ENCODE assay signal across 7 cellular contexts in genomic region chr6:3244832-3245161, GRCh38. TPM values are rescaled to one million over a fixed set of nuclear protein-coding genes. Genes with fewer than 3 reads are reported as not detected.
DNase-seq lines count a peak whose midpoint lies in the region; ATAC-seq, FAIRE-seq and TF ChIP-seq lines count a peak whose summit lies in the region.
"Not testable (repeated sequence)": the region's sequence is repeated elsewhere in the genome, so short reads cannot be mapped to it uniquely, and the experiment has no call there.
"Had no signal": no experiment of that assay in that cellular context is flagged by ENCODE, and none has a peak within 500 bp of the region (broad histone marks: within the 10 kb centered on the region; RNA-seq: fewer than 3 reads in every experiment).

No MANE protein-coding gene starts in this region.

- H3K4me2 ChIP-seq in K562 (ENCODE audit: insufficient read depth, low read length); HepG2 (ENCODE audit: low read depth, low read length): not testable (repeated sequence)

- TF ChIP-seq EP300 in K562 (IDR thresholded peaks at IDR 0.05; ENCODE audit: low read length); HepG2 (IDR thresholded peaks at IDR 0.05; ENCODE audit: low read depth in 2 of 2, low read length in 2 of 2); HepG2 (CRISPR knock-in tag; IDR thresholded peaks at IDR 0.05; ENCODE audit: borderline replicate concordance): not testable (repeated sequence)

- H3K79me2 ChIP-seq in K562 (ENCODE audit: control insufficient read depth, insufficient read depth, low read length); HepG2 (ENCODE audit: insufficient read depth, low read length): not testable (repeated sequence)

- ATAC-seq in K562, HepG2, sciatic nerve: not testable (repeated sequence)

- BruUV-seq in K562 (replicated peaks; lab: Mats Ljungman, UMichigan); HepG2 (replicated peaks; lab: Mats Ljungman, UMichigan): not testable (repeated sequence)

- H3K9me3 ChIP-seq in K562 (replicated peaks; ENCODE audit: control insufficient read depth, insufficient read depth, low read depth, low read length); HepG2 (ENCODE audit: low read length): not testable (repeated sequence)

- not testable (repeated sequence) for DNase-seq in K562 (ENCODE audit: extremely low read depth in 1 of 4, low spot score in 3 of 4); HepG2 (ENCODE audit: low spot score)
- DNase-seq in sciatic nerve (ENCODE audit: low spot score) = peak; percentile 13

- in situ Hi-C loops in K562 (cut with MboI) (loop anchor here (5.0 kb wide), 2 partner anchors 92 to 117 kb away; no protein-coding TSS in a partner anchor), HepG2 (cut with HindIII; ENCODE audit: extremely low pct_ligation_motif_present, low pct_unique_long_range_greater_than_20kb) (loop anchor here (5.0 kb wide), 1 partner anchor 107 kb away; no protein-coding TSS in a partner anchor)

- H3K36me3 ChIP-seq in K562 (ENCODE audit: control insufficient read depth, insufficient read depth, low read length); HepG2 (replicated peaks in 1 of 2; ENCODE audit: control insufficient read depth in 1 of 2, insufficient read depth in 2 of 2, low read length in 2 of 2): not testable (repeated sequence)

- intact Hi-C loops in K562 (cut with micrococcal nuclease); sciatic nerve (cut with DNase I): not testable (repeated sequence)
- intact Hi-C loops in HepG2 (cut with micrococcal nuclease; ENCODE audit: unreplicated experiment) = loop anchor here (5.0 kb wide), 2 partner anchors 37 to 247 kb away; partner anchors contain the start of gene NQO2

- H2AFZ ChIP-seq in K562 (ENCODE audit: low read depth, low read length); HepG2 (ENCODE audit: low read length): not testable (repeated sequence)

- H3K4me3 ChIP-seq in K562; HepG2 (replicated peaks in 1 of 3; ENCODE audit: insufficient read depth in 1 of 3, low read depth in 2 of 3, low read length in 3 of 3): not testable (repeated sequence)

- not testable (repeated sequence) for TF ChIP-seq RAD21 in K562 (CRISPR knock-in tag; conservative IDR thresholded peaks at IDR 0.05 in 1 of 2, IDR thresholded peaks at IDR 0.05 in 1 of 2); HepG2 (CRISPR knock-in tag; IDR thresholded peaks at IDR 0.05)

- H4K20me1 ChIP-seq in K562 (replicated peaks; ENCODE audit: control insufficient read depth, insufficient read depth, low read length); HepG2 (ENCODE audit: insufficient read depth, low read length): not testable (repeated sequence)

- not testable (repeated sequence) for TF ChIP-seq CTCF in C4-2B (conservative IDR thresholded peaks at IDR 0.05); VCaP (conservative IDR thresholded peaks at IDR 0.05); K562 (IDR thresholded peaks at IDR 0.05 in 2 of 3, conservative IDR thresholded peaks at IDR 0.05 in 1 of 3; ENCODE audit: insufficient read depth in 2 of 3, low read depth in 1 of 3, low read length in 3 of 3); HepG2 (CRISPR knock-in tag; IDR thresholded peaks at IDR 0.05)

- FAIRE-seq in K562 (lab: Jason Lieb, UNC); HepG2 (lab: Jason Lieb, UNC): not testable (repeated sequence)

- H3K4me1 ChIP-seq in K562 (replicated peaks in 1 of 2; ENCODE audit: control insufficient read depth in 2 of 2, insufficient read depth in 2 of 2, low read length in 2 of 2) (peaks cover 10 to 13% of the 10 kb centered on the region in 2 experiments; a peak in 4 of 5 replicates), HepG2 (ENCODE audit: insufficient read depth, low read length) (peaks cover 42% of the 10 kb centered on the region)

- WGBS in K562 (ENCODE audit: insufficient coverage, low coverage, missing lambda C conversion rate) = 23% methylated on average over 7 of the region's 7 CpGs
- WGBS in HepG2 (ENCODE audit: low lambda C conversion rate) = 56% methylated on average over 7 of the region's 7 CpGs

- H3K27me3 ChIP-seq in K562 (ENCODE audit: control insufficient read depth in 2 of 2, insufficient read depth in 2 of 2, low read length in 2 of 2) = peaks cover 0 to 18% of the 10 kb centered on the region in 2 experiments; a peak in 2 of 5 replicates
- peaks cover 9 to 45% of the 10 kb centered on the region in 2 experiments; a peak in 3 of 5 replicates for H3K27me3 ChIP-seq in HepG2 (ENCODE audit: control insufficient read depth in 1 of 2, insufficient read depth in 2 of 2, low read length in 2 of 2)

- not testable (repeated sequence) for TF ChIP-seq POLR2A in K562 (conservative IDR thresholded peaks at IDR 0.05); HepG2 (IDR thresholded peaks at IDR 0.05; ENCODE audit: insufficient read depth in 1 of 2, low read depth in 2 of 2, low read length in 2 of 2)

- not testable (repeated sequence) for H3K9ac ChIP-seq in K562 (ENCODE audit: insufficient read depth in 1 of 2, low read depth in 2 of 2, low read length in 2 of 2); HepG2 (ENCODE audit: insufficient read depth, low read depth, low read length)

- H3K27ac ChIP-seq in C4-2B = peak overlapping the region; percentile 11; the same call in 1 of the 2 replicates
- 0 out of 2 replicates have a peak overlapping the region, but pooled peaks have one; percentile 10 for H3K27ac ChIP-seq in VCaP
- H3K27ac ChIP-seq in K562 (ENCODE audit: extremely low read depth, low read depth, low read length); HepG2 (ENCODE audit: extremely low read length, insufficient read depth, low read length): not testable (repeated sequence)

- H3K9me1 ChIP-seq in K562 (ENCODE audit: control insufficient read depth, insufficient read depth, low read length) = not testable (repeated sequence)

- CTCF ChIA-PET in K562 (lab: Yijun Ruan, JAX; ENCODE audit: low intra/inter-chr PET ratio); HepG2 (lab: Yijun Ruan, JAX; ENCODE audit: low intra/inter-chr PET ratio, low total read pairs): not testable (repeated sequence)

- POLR2A ChIA-PET in K562 (lab: Yijun Ruan, JAX) (interaction anchor here (0.6 kb wide), 1 partner anchor 100 kb away, joined by 4 read pairs; no protein-coding TSS in a partner anchor), HepG2 (lab: Yijun Ruan, JAX) (interaction anchor here (1.0 to 1.2 kb wide), 2 partner anchors 13 to 82 kb away, joined by 4 read pairs; no protein-coding TSS in a partner anchor)

RNA-seq across cellular contexts. Expression of gene PSMG4, which starts 13.9 kb away (rescaled TPM):
- 101 and 118 TPM in 2 replicates for total RNA-seq in K562 (2011; cell fraction: chromatin; rRNA removed; ENCODE audit: low replicate concordance)
- 85.9 and 99.7 TPM in 2 replicates for total RNA-seq in K562 (2011; cell fraction: nucleolus; rRNA removed)
- total RNA-seq in K562 (2011; cell fraction: nucleoplasm; rRNA removed) = 97.7 and 105 TPM in 2 replicates
- 123 and 126 TPM in 2 replicates for total RNA-seq in K562 (2014; rRNA removed)
- total RNA-seq in K562 (2014; rRNA removed; fragmentation: Illumina TruSeq; extraction: Trizol) = 41.4 and 42.7 TPM in 2 replicates
- total RNA-seq in K562 (2015; rRNA removed; fragmentation: Illumina TruSeq; extraction: Trizol) = 52.0 and 56.4 TPM in 2 replicates
- total RNA-seq in K562 (2021) = 74.4 and 81.6 TPM in 2 replicates
- 62.2 and 64.5 TPM in 2 replicates for polyA plus RNA-seq in K562 (2011; rRNA removed)
- polyA plus RNA-seq in K562 (2011; cell fraction: cytosol; rRNA removed) = 83.4 and 238 TPM in 2 replicates
- 74.0 and 91.4 TPM in 2 replicates for polyA plus RNA-seq in K562 (2011; cell fraction: nucleus; rRNA removed)
- polyA plus RNA-seq in K562 (2012) = 79.5 and 80.8 TPM in 2 replicates
- 29.0 and 49.1 TPM in 2 replicates for polyA plus RNA-seq in K562 (2014; fragmentation: Illumina TruSeq; extraction: Trizol)
- 10 to 100 TPM; 12.9 to 19.4 TPM for polyA plus RNA-seq in K562 (2014; fragmentation: Nextera tagmentation; extraction: Ambion mirVana)
- polyA plus RNA-seq in K562 (2014; rRNA removed) = 165 and 185 TPM in 2 replicates
- polyA minus RNA-seq in K562 (2011; rRNA and poly(A)+ RNA removed) = 30.7 and 32.6 TPM in 2 replicates
- 14.1 and 15.7 TPM in 2 replicates for polyA minus RNA-seq in K562 (2011; cell fraction: cytosol; rRNA and poly(A)+ RNA removed)
- 39.4 and 48.7 TPM in 2 replicates for polyA minus RNA-seq in K562 (2011; cell fraction: nucleus; rRNA and poly(A)+ RNA removed)
- total RNA-seq in HepG2 (2016; rRNA removed; fragmentation: Illumina TruSeq; extraction: Trizol) = 24.5 and 32.8 TPM in 2 replicates
- 43.3 and 56.1 TPM in 2 replicates for total RNA-seq in HepG2 (2016; cell fraction: cytosol; rRNA removed; fragmentation: Illumina TruSeq; extraction: Trizol; ENCODE audit: low read depth)
- 26.0 and 30.5 TPM in 2 replicates for total RNA-seq in HepG2 (2016; cell fraction: insoluble cytoplasmic fraction; rRNA removed; fragmentation: Illumina TruSeq; extraction: Trizol)
- total RNA-seq in HepG2 (2016; cell fraction: membrane; rRNA removed; fragmentation: Illumina TruSeq; extraction: Trizol) = 33.3 and 46.1 TPM in 2 replicates
- 22.5 and 24.0 TPM in 2 replicates for total RNA-seq in HepG2 (2016; cell fraction: nucleus; rRNA removed; fragmentation: Illumina TruSeq; extraction: Trizol)
- 28.5 and 32.8 TPM in 2 replicates for polyA plus RNA-seq in HepG2 (2011; rRNA removed)
- polyA plus RNA-seq in HepG2 (2011; cell fraction: cytosol; rRNA removed) = 24.5 and 48.7 TPM in 2 replicates
- polyA plus RNA-seq in HepG2 (2011; cell fraction: nucleus; rRNA removed) = 39.7 and 47.3 TPM in 2 replicates
- 24.7 TPM in 2 replicates for polyA plus RNA-seq in HepG2 (2012)
- polyA plus RNA-seq in HepG2 (2016; cell fraction: cytosol; fragmentation: Illumina TruSeq; extraction: Trizol; ENCODE audit: low read depth) = 40.0 and 56.6 TPM in 2 replicates
- polyA plus RNA-seq in HepG2 (2016; cell fraction: insoluble cytoplasmic fraction; fragmentation: Illumina TruSeq; extraction: Trizol; ENCODE audit: low read depth) = 25.9 and 30.2 TPM in 2 replicates
- polyA plus RNA-seq in HepG2 (2016; cell fraction: membrane; fragmentation: Illumina TruSeq; extraction: Trizol; ENCODE audit: low read depth) = 27.5 and 37.6 TPM in 2 replicates
- polyA plus RNA-seq in HepG2 (2016; cell fraction: nucleus; fragmentation: Illumina TruSeq; extraction: Trizol; ENCODE audit: insufficient read depth, low read depth) = 36.5 and 39.2 TPM in 2 replicates
- polyA minus RNA-seq in HepG2 (2011; rRNA and poly(A)+ RNA removed; ENCODE audit: low replicate concordance) = 28.6 and 43.2 TPM in 2 replicates
- polyA minus RNA-seq in HepG2 (2011; cell fraction: cytosol; rRNA and poly(A)+ RNA removed) = 12.1 and 14.2 TPM in 2 replicates
- 23.0 and 28.2 TPM in 2 replicates for polyA minus RNA-seq in HepG2 (2011; cell fraction: nucleus; rRNA and poly(A)+ RNA removed)
- 21.2 TPM for total RNA-seq in sciatic nerve

RNA-seq across cellular contexts. Expression of gene TUBB2B, which starts 17.3 kb away (rescaled TPM):
- 1.7 and 4.6 TPM in 2 replicates for total RNA-seq in K562 (2011; cell fraction: chromatin; rRNA removed; ENCODE audit: low replicate concordance)
- total RNA-seq in K562 (2011; cell fraction: nucleolus; rRNA removed) = 5.0 and 6.5 TPM in 2 replicates
- 3.4 and 3.9 TPM in 2 replicates for total RNA-seq in K562 (2011; cell fraction: nucleoplasm; rRNA removed)
- total RNA-seq in K562 (2014; rRNA removed) = 6.4 and 7.3 TPM in 2 replicates
- total RNA-seq in K562 (2014; rRNA removed; fragmentation: Illumina TruSeq; extraction: Trizol) = 1.6 and 2.3 TPM in 2 replicates
- 3.3 and 3.8 TPM in 2 replicates for total RNA-seq in K562 (2015; rRNA removed; fragmentation: Illumina TruSeq; extraction: Trizol)
- total RNA-seq in K562 (2021) = 5.1 and 5.8 TPM in 2 replicates
- 9.7 and 14.5 TPM in 2 replicates for polyA plus RNA-seq in K562 (2011; rRNA removed)
- 18.8 and 24.4 TPM in 2 replicates for polyA plus RNA-seq in K562 (2011; cell fraction: cytosol; rRNA removed)
- 5.8 and 7.2 TPM in 2 replicates for polyA plus RNA-seq in K562 (2011; cell fraction: nucleus; rRNA removed)
- 9.9 and 11.3 TPM in 2 replicates for polyA plus RNA-seq in K562 (2012)
- polyA plus RNA-seq in K562 (2014; fragmentation: Illumina TruSeq; extraction: Trizol) = 4.6 and 9.1 TPM in 2 replicates
- polyA plus RNA-seq in K562 (2014; fragmentation: Nextera tagmentation; extraction: Ambion mirVana) = under 1 TPM; 0.11 to 0.18 TPM
- 6.1 and 7.0 TPM in 2 replicates for polyA plus RNA-seq in K562 (2014; rRNA removed)
- 5.1 and 6.2 TPM in 2 replicates for polyA minus RNA-seq in K562 (2011; rRNA and poly(A)+ RNA removed)
- polyA minus RNA-seq in K562 (2011; cell fraction: cytosol; rRNA and poly(A)+ RNA removed) = 7.5 and 11.3 TPM in 2 replicates
- 2.7 and 6.1 TPM in 2 replicates for polyA minus RNA-seq in K562 (2011; cell fraction: nucleus; rRNA and poly(A)+ RNA removed)
- total RNA-seq in HepG2 (2016; rRNA removed; fragmentation: Illumina TruSeq; extraction: Trizol) = 9.3 and 10.3 TPM in 2 replicates
- total RNA-seq in HepG2 (2016; cell fraction: cytosol; rRNA removed; fragmentation: Illumina TruSeq; extraction: Trizol; ENCODE audit: low read depth) = 4.4 and 4.7 TPM in 2 replicates
- total RNA-seq in HepG2 (2016; cell fraction: insoluble cytoplasmic fraction; rRNA removed; fragmentation: Illumina TruSeq; extraction: Trizol) = 7.4 and 10.0 TPM in 2 replicates
- total RNA-seq in HepG2 (2016; cell fraction: membrane; rRNA removed; fragmentation: Illumina TruSeq; extraction: Trizol) = 7.0 TPM in 2 replicates
- 4.2 TPM in 2 replicates for total RNA-seq in HepG2 (2016; cell fraction: nucleus; rRNA removed; fragmentation: Illumina TruSeq; extraction: Trizol)
- 23.6 and 39.5 TPM in 2 replicates for polyA plus RNA-seq in HepG2 (2011; rRNA removed)
- 33.6 and 35.1 TPM in 2 replicates for polyA plus RNA-seq in HepG2 (2011; cell fraction: cytosol; rRNA removed)
- 20.7 and 31.9 TPM in 2 replicates for polyA plus RNA-seq in HepG2 (2011; cell fraction: nucleus; rRNA removed)
- polyA plus RNA-seq in HepG2 (2012) = 18.7 and 50.4 TPM in 2 replicates
- 3.0 and 3.6 TPM in 2 replicates for polyA plus RNA-seq in HepG2 (2016; cell fraction: cytosol; fragmentation: Illumina TruSeq; extraction: Trizol; ENCODE audit: low read depth)
- polyA plus RNA-seq in HepG2 (2016; cell fraction: insoluble cytoplasmic fraction; fragmentation: Illumina TruSeq; extraction: Trizol; ENCODE audit: low read depth) = 8.6 and 11.7 TPM in 2 replicates
- 4.9 and 7.1 TPM in 2 replicates for polyA plus RNA-seq in HepG2 (2016; cell fraction: membrane; fragmentation: Illumina TruSeq; extraction: Trizol; ENCODE audit: low read depth)
- 6.5 and 6.8 TPM in 2 replicates for polyA plus RNA-seq in HepG2 (2016; cell fraction: nucleus; fragmentation: Illumina TruSeq; extraction: Trizol; ENCODE audit: insufficient read depth, low read depth)
- 39.5 TPM in 1 of 2 replicates, not detected in the other for polyA minus RNA-seq in HepG2 (2011; rRNA and poly(A)+ RNA removed; ENCODE audit: low replicate concordance)
- polyA minus RNA-seq in HepG2 (2011; cell fraction: cytosol; rRNA and poly(A)+ RNA removed) = 20.2 and 27.6 TPM in 2 replicates
- 4.5 and 11.2 TPM in 2 replicates for polyA minus RNA-seq in HepG2 (2011; cell fraction: nucleus; rRNA and poly(A)+ RNA removed)
- 39.4 TPM for total RNA-seq in sciatic nerve
- total RNA-seq: B cell; CD4-positive, alpha-beta memory T cell had no signal
